ENCODE assay signal across 25 cellular contexts in the genomic region with DNA sequence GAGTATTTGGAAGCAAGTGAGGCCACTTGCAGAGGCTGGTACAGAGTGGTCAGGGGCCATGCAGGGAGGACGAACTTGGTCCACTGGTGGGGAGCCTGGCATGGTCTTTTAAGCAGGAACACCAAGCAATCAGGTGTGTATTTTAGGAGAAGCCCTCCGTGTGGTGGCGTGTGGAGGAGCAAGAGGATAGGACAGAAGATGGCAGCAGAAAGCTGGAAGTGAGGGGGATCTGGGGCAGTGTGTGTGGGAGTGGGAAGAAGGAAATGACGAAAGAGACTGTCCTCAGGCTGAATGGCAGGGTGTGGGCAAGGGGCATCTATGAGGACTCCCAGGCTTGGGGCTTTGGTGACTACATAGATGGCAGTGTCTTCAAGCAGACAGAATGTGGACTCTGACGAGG. TPM values are rescaled to one million over a fixed set of nuclear protein-coding genes. Genes with fewer than 3 reads are reported as not detected.
"Had no signal": no experiment of that assay in that cellular context is flagged by ENCODE, and none has a peak within 500 bp of the region (broad histone marks: within the 10 kb centered on the region; RNA-seq: fewer than 3 reads in every experiment).

No MANE protein-coding gene starts in this region.

- H3K36me3 ChIP-seq: esophagus squamous epithelium, gastroesophageal sphincter, neural progenitor cell, ovary, right atrium auricular region, tibial nerve, upper lobe of right lung, vagina had no signal

- H3K27ac ChIP-seq: epithelial cell of prostate, esophagus squamous epithelium, gastroesophageal sphincter, neural progenitor cell, ovary, right atrium auricular region, testis, tibial nerve, upper lobe of right lung, vagina had no signal

- H3K27me3 ChIP-seq: gastroesophageal sphincter, neural progenitor cell, ovary, right atrium auricular region, testis, tibial nerve, upper lobe of right lung, vagina had no signal

- H3K9me3 Mint-ChIP-seq: natural killer cell treated with Interleukin-12 subunit alpha and Interleukin-12 subunit beta and Interleukin-15 and Interleukin-18, amount 100 ng/mL, for 72 hours; neural progenitor cell; stimulated activated naive CD8-positive, alpha-beta T cell treated with anti-CD3 and anti-CD28 coated beads, Interleukin-15, Interleukin-2, amounts not matched to agents 100 ng/mL and 50 ng/mL, for 24 hours had no signal

- H3K4me1 ChIP-seq: esophagus squamous epithelium, gastroesophageal sphincter, neural progenitor cell, right atrium auricular region, testis, tibial nerve, upper lobe of right lung, vagina had no signal

- H3K4me2 ChIP-seq: neural progenitor cell had no signal

- H3K9me3 ChIP-seq: esophagus squamous epithelium, gastroesophageal sphincter, ovary, right atrium auricular region, testis, tibial nerve, upper lobe of right lung, vagina had no signal

- ATAC-seq: gastroesophageal sphincter; left cardiac atrium; left ventricle myocardium superior; natural killer cell treated with Interleukin-12 subunit alpha and Interleukin-12 subunit beta and Interleukin-15 and Interleukin-18, amount 100 ng/mL, for 72 hours; upper lobe of right lung had no signal

- H3K36me3 Mint-ChIP-seq: natural killer cell treated with Interleukin-12 subunit alpha and Interleukin-12 subunit beta and Interleukin-15 and Interleukin-18, amount 100 ng/mL, for 72 hours; neural progenitor cell had no signal

- H2AFZ ChIP-seq: neural progenitor cell had no signal

- H3K4me3 Mint-ChIP-seq: natural killer cell treated with Interleukin-12 subunit alpha and Interleukin-12 subunit beta and Interleukin-15 and Interleukin-18, amount 100 ng/mL, for 72 hours; neural progenitor cell; stimulated activated naive CD8-positive, alpha-beta T cell treated with anti-CD3 and anti-CD28 coated beads, Interleukin-15, Interleukin-2, amounts not matched to agents 100 ng/mL and 50 ng/mL, for 24 hours had no signal

- DNase-seq: effector memory CD4-positive, alpha-beta T cell; esophagus squamous epithelium; foreskin fibroblast; kidney; left cardiac atrium; left ventricle myocardium superior; mesenchymal stem cell; midbrain; nucleus accumbens; ovary; small intestine; stimulated activated CD4-positive, alpha-beta T cell treated with anti-CD3 and anti-CD28 coated beads, Interleukin-12 subunit alpha, Interleukin-12 subunit beta, amount 100 ng/mL, for 4 hours; testis; upper lobe of right lung had no signal

- H3K9ac ChIP-seq: neural progenitor cell had no signal

- H3K4me3 ChIP-seq: esophagus squamous epithelium, gastroesophageal sphincter, lung, neural progenitor cell, ovary, right atrium auricular region, testis, tibial nerve, upper lobe of right lung, vagina had no signal

- H3K27ac Mint-ChIP-seq: natural killer cell treated with Interleukin-12 subunit alpha and Interleukin-12 subunit beta and Interleukin-15 and Interleukin-18, amount 100 ng/mL, for 72 hours; neural progenitor cell; stimulated activated naive CD8-positive, alpha-beta T cell treated with anti-CD3 and anti-CD28 coated beads, Interleukin-15, Interleukin-2, amounts not matched to agents 100 ng/mL and 50 ng/mL, for 24 hours had no signal

- FAIRE-seq: kidney, small intestine had no signal

RNA-seq across cellular contexts. Expression of a gene that starts 51.2 kb away (rescaled TPM):
- total RNA-seq: esophagus squamous epithelium; gastroesophageal sphincter; kidney; left cardiac atrium; left ventricle myocardium superior; lung; natural killer cell treated with Interleukin-12 subunit alpha and Interleukin-12 subunit beta and Interleukin-15 and Interleukin-18, amount 100 ng/mL, for 72 hours; ovary; posterior vena cava; right atrium auricular region; subcutaneous adipose tissue; tibial nerve; upper lobe of right lung; vagina had no signal
- polyA plus RNA-seq: lung, ovary, small intestine had no signal
